Comparison of ENCODE assay signal across 8 cellular contexts in the genomic region with DNA sequence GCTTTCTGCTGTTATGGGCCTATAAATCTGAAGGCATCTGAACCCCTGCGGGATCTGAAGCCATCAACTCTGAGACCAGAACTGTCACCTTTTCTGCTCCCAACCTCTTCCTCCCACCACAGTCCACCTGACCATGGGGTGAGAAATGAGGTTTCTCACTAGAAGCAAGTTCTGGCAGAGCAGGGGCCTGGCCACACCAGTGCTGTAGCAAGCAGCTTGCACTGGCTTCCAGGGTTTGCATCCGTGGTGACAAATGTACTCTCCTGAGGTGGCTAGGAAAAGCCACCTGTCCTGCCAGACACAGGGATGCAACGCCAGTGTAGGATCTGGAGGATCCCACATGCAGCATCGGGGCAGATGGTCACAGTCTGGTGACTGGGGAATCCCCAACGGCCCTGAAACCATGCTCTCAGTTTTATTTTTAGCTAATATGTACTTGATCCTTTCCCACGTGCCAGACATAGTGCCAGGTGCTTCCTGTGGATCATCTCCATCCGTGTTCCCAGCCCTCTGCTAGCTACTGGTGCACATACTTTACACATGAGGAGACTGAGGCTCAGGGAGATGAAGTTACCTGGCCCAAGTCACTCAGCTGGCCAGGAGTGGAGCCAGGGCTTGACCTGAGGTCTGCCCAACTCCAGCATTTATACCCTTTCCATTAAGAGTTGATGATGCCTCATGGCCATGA.
DNase-seq lines count a peak whose midpoint lies in the region; ATAC-seq and TF ChIP-seq lines count a peak whose summit lies in the region.

No MANE protein-coding gene starts in this region.

- H3K9me3 ChIP-seq in OCI-LY1 (ENCODE audit: low read length): no peaks in the 10 kb centered on the region
- no peaks in the 10 kb centered on the region for H3K9me3 ChIP-seq in transverse colon

- H3K4me1 ChIP-seq in OCI-LY1 (ENCODE audit: insufficient read depth, low read length, severe bottlenecking) (peaks cover 97% of the 10 kb centered on the region), transverse colon (no peaks in the 10 kb centered on the region)

- no peak for TF ChIP-seq POLR2A in transverse colon (IDR thresholded peaks at IDR 0.05)

- H4K20me1 ChIP-seq in OCI-LY1 (ENCODE audit: insufficient read depth, low read length): no peaks in the 10 kb centered on the region

- no peak overlapping the region for H2AFZ ChIP-seq in OCI-LY1 (ENCODE audit: low read length)

- no peaks in the 10 kb centered on the region for H3K9me2 ChIP-seq in OCI-LY1 (ENCODE audit: low read depth, low read length)

- H3K27me3 ChIP-seq in OCI-LY1 (ENCODE audit: insufficient read depth, low read length): no peaks in the 10 kb centered on the region
- H3K27me3 ChIP-seq in transverse colon: no peaks in the 10 kb centered on the region

- DNase-seq in left ventricle myocardium superior: no peak
- DNase-seq in Right ventricle myocardium inferior (ENCODE audit: missing footprints): no peak
- peak; percentile 55 for DNase-seq in transverse colon
- no peak for DNase-seq in Kasumi-1 (lab: John Stamatoyannopoulos, UW)
- DNase-seq in posterior cingulate gyrus: no peak
- no peak for DNase-seq in ACHN

- intact Hi-C loops in left ventricle myocardium superior (cut with micrococcal nuclease): no loop called here
- intact Hi-C loops in Right ventricle myocardium inferior (cut with DNase I): no loop called here
- intact Hi-C loops in transverse colon (cut with DNase I; ENCODE audit: low total_unique reads): no loop called here
- intact Hi-C loops in posterior cingulate gyrus (cut with DNase I): loop anchor here (10.0 kb wide), 1 partner anchor 859 kb away; no protein-coding TSS in a partner anchor

- H3K36me3 ChIP-seq in OCI-LY1 (ENCODE audit: insufficient read depth, low read length) (no peaks in the 10 kb centered on the region), transverse colon (no peaks in the 10 kb centered on the region)

- H3K27ac ChIP-seq in OCI-LY1 (ENCODE audit: low read depth, low read length, poor library complexity, severe bottlenecking) (peak overlapping the region; percentile 99), transverse colon (peak overlapping the region in 1 of 4 donors; percentile 53)

- H3K9ac ChIP-seq in OCI-LY1 (ENCODE audit: low read length): peak overlapping the region; percentile 57

- H3K4me2 ChIP-seq in OCI-LY1 (ENCODE audit: low read length): peak overlapping the region; percentile 49; the same call in 1 of the 2 replicates

- no peak overlapping the region for H3K4me3 ChIP-seq in OCI-LY1 (ENCODE audit: low read depth, low read length, poor library complexity, severe bottlenecking)
- H3K4me3 ChIP-seq in transverse colon: no peak overlapping the region

- peaks cover 10% of the 10 kb centered on the region; the same call in 1 of the 2 replicates for H3F3A ChIP-seq in OCI-LY1 (ENCODE audit: insufficient read depth, low read length)

- TF ChIP-seq CTCF in OCI-LY1 (IDR thresholded peaks at IDR 0.05; ENCODE audit: low read length) (no peak), transverse colon (IDR thresholded peaks at IDR 0.05) (no peak)

- TF ChIP-seq EP300 in transverse colon (IDR thresholded peaks at IDR 0.05; ENCODE audit: low read depth): no peak

- 42 to 70% methylated on average over 2 to 7 of the region's 7 CpGs for WGBS in transverse colon (ENCODE audit: low coverage in 1 of 2), 2 donors

- H3K79me2 ChIP-seq in OCI-LY1 (ENCODE audit: insufficient read depth, low read length): no peaks in the 10 kb centered on the region

- in situ Hi-C loops in transverse colon (cut with MboI; ENCODE audit: low pct_ligation_motif_present in 1 of 4, low pct_unique_long_range_greater_than_20kb in 1 of 4, low sequenced_read_pairs in 3 of 4): loop anchor here (5.0 to 25.0 kb wide), 4 partner anchors 312 to 937 kb away; no protein-coding TSS in a partner anchor
- in situ Hi-C loops in ACHN (cut with HindIII; ENCODE audit: low pct_ligation_motif_present, low pct_unique_long_range_greater_than_20kb, low sequenced_read_pairs): no loop called here

- ATAC-seq in left ventricle myocardium superior: peak; percentile 42
- ATAC-seq in Right ventricle myocardium inferior: no peak
- ATAC-seq in HG02885 (IDR thresholded peaks at IDR 0.05; ENCODE audit: poor library complexity, unreplicated experiment): peak; percentile 58
